In the genomic region with DNA sequence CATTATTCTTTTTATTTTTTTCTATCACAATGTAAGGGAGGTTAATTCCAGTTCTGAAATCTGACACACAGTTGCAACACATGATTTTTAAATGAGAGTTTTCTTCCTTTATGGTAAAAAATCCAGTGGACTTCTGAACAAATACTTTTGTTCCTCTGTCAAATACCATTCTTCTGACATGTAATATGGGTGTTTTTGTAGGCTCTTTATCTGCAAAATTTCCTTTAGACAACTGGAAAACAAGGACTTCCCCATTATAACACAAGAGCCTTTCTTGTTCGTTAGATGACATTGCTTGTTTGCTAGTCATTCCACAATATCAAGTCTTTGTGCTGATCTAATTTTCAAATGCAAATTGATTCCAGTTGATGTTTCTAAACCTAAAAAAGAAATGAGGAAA, we compare ENCODE assay signal across 19 cellular contexts. TPM values are rescaled to one million over a fixed set of nuclear protein-coding genes. Genes with fewer than 3 reads are reported as not detected.
DNase-seq lines count a peak whose midpoint lies in the region; ATAC-seq, FAIRE-seq and TF ChIP-seq lines count a peak whose summit lies in the region.
"Had no signal": no experiment of that assay in that cellular context is flagged by ENCODE, and none has a peak within 500 bp of the region (broad histone marks: within the 10 kb centered on the region; RNA-seq: fewer than 3 reads in every experiment).

No MANE protein-coding gene starts in this region.

- no peak for TF ChIP-seq CTCF in astrocyte of the spinal cord (IDR thresholded peaks at IDR 0.05; ENCODE audit: low read depth, low read length)

- H3K4me3 ChIP-seq in GM23248 (0 out of 2 replicates have a peak overlapping the region, but pooled peaks have one; percentile 18), astrocyte of the spinal cord (ENCODE audit: low read depth, low read length) (no peak overlapping the region)
- H3K4me3 ChIP-seq: esophagus squamous epithelium, HAP-1, SK-N-MC had no signal

- H3K9me3 ChIP-seq in GM23248 (ENCODE audit: low read depth) = no peaks in the 10 kb centered on the region

- peak; percentile 48 for DNase-seq in GM23248
- peak; percentile 29 for DNase-seq in astrocyte of the spinal cord (ENCODE audit: low read depth, low spot score)
- DNase-seq in frontal cortex (ENCODE audit: low spot score in 2 of 2) = no peak
- peak; percentile 68 for DNase-seq in superior temporal gyrus (ENCODE audit: extremely low spot score)
- no peak for DNase-seq in mesenteric fat pad (ENCODE audit: low spot score)
- no peak for DNase-seq in GOT3 (lab: John Stamatoyannopoulos, UW)
- DNase-seq: activated CD8-positive, alpha-beta T cell treated with anti-CD3 and anti-CD28 coated beads, Interleukin-2, amount 10 ng/mL, durations not matched to agents 7 days and 5 days; amniotic stem cell; esophagus squamous epithelium; natural killer cell; NCI-H2029; NCI-H69; retina; stimulated activated CD4-positive, alpha-beta T cell treated with anti-CD3 and anti-CD28 coated beads, Interleukin-1b, Interleukin-23, amount 100 ng/mL, for 48 hours had no signal

- peak; percentile 47 for FAIRE-seq in frontal cortex (lab: Jason Lieb, UNC)
- FAIRE-seq: TTC549 had no signal

- in situ Hi-C loops in GM23248 (cut with MboI) (no loop called here), astrocyte of the spinal cord (cut with HindIII; ENCODE audit: low sequenced_read_pairs) (no loop called here)

- no peaks in the 10 kb centered on the region for H4K20me1 ChIP-seq in GM23248 (ENCODE audit: insufficient read depth)

- H3K4me2 ChIP-seq in GM23248 (ENCODE audit: unreplicated experiment) = peak overlapping the region; percentile 52

- peaks cover 50% of the 10 kb centered on the region for H3K79me2 ChIP-seq in GM23248 (ENCODE audit: insufficient read depth)

- H3K9me2 ChIP-seq in GM23248 (ENCODE audit: insufficient read depth) = no peaks in the 10 kb centered on the region

- 5 to 6% methylated on average over 1 of the region's 1 CpG for WGBS in GM23248 (ENCODE audit: low coverage in 1 of 2, low lambda C conversion rate in 2 of 2, missing lambda C conversion rate in 2 of 2), 2 experiments

- H3K36me3 ChIP-seq in GM23248 (ENCODE audit: low read depth) = no peaks in the 10 kb centered on the region
- H3K36me3 ChIP-seq: esophagus squamous epithelium had no signal

- H3K27me3 ChIP-seq in GM23248 (replicated peaks; ENCODE audit: insufficient read depth) = no peaks in the 10 kb centered on the region
- H3K27me3 ChIP-seq: esophagus squamous epithelium had no signal

- H3K4me1 ChIP-seq in GM23248 (ENCODE audit: insufficient read depth) = peaks cover 22% of the 10 kb centered on the region
- H3K4me1 ChIP-seq: esophagus squamous epithelium had no signal

- no peak for ATAC-seq in HG02642 (IDR thresholded peaks at IDR 0.05; ENCODE audit: poor library complexity, unreplicated experiment)
- ATAC-seq: activated CD8-positive, alpha-beta T cell treated with anti-CD3 and anti-CD28 coated beads, Interleukin-2, amount 10 ng/mL, durations not matched to agents 7 days and 5 days; natural killer cell; PC-3 had no signal

- H3F3A ChIP-seq in GM23248 (ENCODE audit: insufficient read depth) = peaks cover 23% of the 10 kb centered on the region; the same call in 1 of the 2 replicates

- H2AFZ ChIP-seq in GM23248 = peak overlapping the region; percentile 48; the same call in 1 of the 2 replicates

- no peak overlapping the region; the same call in 1 of the 2 replicates for H3K9ac ChIP-seq in GM23248

- H3K27ac ChIP-seq in GM23248 = peak overlapping the region; percentile 69
- H3K27ac ChIP-seq: esophagus squamous epithelium, SK-N-MC had no signal

RNA-seq across cellular contexts. Expression of a gene that starts 7.7 kb away (rescaled TPM):
- 6.4 and 9.7 TPM in 2 replicates for total RNA-seq in GM23248 (2014; rRNA removed; shearing (Covaris generic))
- polyA plus RNA-seq in GM23248 (2016; fragmentation: Nextera tagmentation; extraction: Ambion mirVana) = 4.2 and 4.8 TPM in 2 replicates
- total RNA-seq in frontal cortex = 17.5 TPM
- total RNA-seq in mesenteric fat pad = 1.1 TPM

RNA-seq across cellular contexts. Expression of a gene that starts 8.0 kb away (rescaled TPM):
- 28.5 and 29.7 TPM in 2 replicates for total RNA-seq in GM23248 (2014; rRNA removed; shearing (Covaris generic))
- 27.9 and 31.0 TPM in 2 replicates for polyA plus RNA-seq in GM23248 (2016; fragmentation: Nextera tagmentation; extraction: Ambion mirVana)
- total RNA-seq in frontal cortex = 11.8 TPM
- total RNA-seq in mesenteric fat pad = 14.7 TPM

Comparison
In these comparisons a context has a peak if more than half of its experiments do, and no peak if none do; other contexts are left out.
1. DNase-seq: peak in GM23248 (single experiment), astrocyte of the spinal cord (single experiment) and superior temporal gyrus (single experiment); none in frontal cortex (0 of 2), mesenteric fat pad (single experiment) and GOT3 (single experiment).